ENCODE assay signal across 20 cellular contexts in genomic region chr17:44932526-44933097, GRCh38. TPM values are rescaled to one million over a fixed set of nuclear protein-coding genes. Genes with fewer than 3 reads are reported as not detected.
"Had no signal": no experiment of that assay in that cellular context is flagged by ENCODE, and none has a peak within 500 bp of the region (broad histone marks: within the 10 kb centered on the region; RNA-seq: fewer than 3 reads in every experiment).

No MANE protein-coding gene starts in this region.

- H3K27me3 ChIP-seq: body of pancreas had no signal

- H3K27ac ChIP-seq: body of pancreas, VCaP had no signal

- H3K4me1 ChIP-seq: body of pancreas had no signal

- DNase-seq: activated CD4-positive, alpha-beta memory T cell treated with anti-CD3 and anti-CD28 coated beads for 36 hours; activated CD4-positive, alpha-beta T cell treated with anti-CD3 and anti-CD28 coated beads for 1 hour; activated CD8-positive, alpha-beta memory T cell treated with anti-CD3 and anti-CD28 coated beads, Interleukin-2, amount 10 ng/mL, durations not matched to agents 7 days and 5 days; activated T-cell treated with anti-CD3 and anti-CD28 coated beads, Interleukin-2, amount 50 U/mL, for 1 hour; amniotic stem cell; body of pancreas; cortex of kidney; effector CD4-positive, alpha-beta T cell; foreskin fibroblast; hippocampal formation; midbrain; naive B cell; retina; small intestine; T-helper 1 cell; T1000 had no signal

- H3K4me3 ChIP-seq: body of pancreas had no signal

- ATAC-seq: activated CD8-positive, alpha-beta memory T cell treated with anti-CD3 and anti-CD28 coated beads, Interleukin-2, amount 10 ng/mL, durations not matched to agents 7 days and 5 days; activated naive CD4-positive, alpha-beta T cell treated with anti-CD3 and anti-CD28 coated beads, Interleukin-2, amount 50 U/mL, for 72 hours; body of pancreas had no signal

- H3K9me3 ChIP-seq: body of pancreas had no signal

- FAIRE-seq: small intestine, urothelium cell line had no signal

RNA-seq across cellular contexts. Expression of gene GFAP, which starts 17.3 kb away (rescaled TPM):
- total RNA-seq: activated CD4-positive, alpha-beta memory T cell treated with anti-CD3 and anti-CD28 coated beads for 36 hours; activated CD8-positive, alpha-beta memory T cell treated with anti-CD3 and anti-CD28 coated beads, Interleukin-2, amount 10 ng/mL, durations not matched to agents 7 days and 5 days; activated naive CD4-positive, alpha-beta T cell treated with anti-CD3 and anti-CD28 coated beads, Interleukin-2, amount 50 U/mL, for 72 hours; lung microvascular endothelial cell had no signal
